In the genomic region with DNA sequence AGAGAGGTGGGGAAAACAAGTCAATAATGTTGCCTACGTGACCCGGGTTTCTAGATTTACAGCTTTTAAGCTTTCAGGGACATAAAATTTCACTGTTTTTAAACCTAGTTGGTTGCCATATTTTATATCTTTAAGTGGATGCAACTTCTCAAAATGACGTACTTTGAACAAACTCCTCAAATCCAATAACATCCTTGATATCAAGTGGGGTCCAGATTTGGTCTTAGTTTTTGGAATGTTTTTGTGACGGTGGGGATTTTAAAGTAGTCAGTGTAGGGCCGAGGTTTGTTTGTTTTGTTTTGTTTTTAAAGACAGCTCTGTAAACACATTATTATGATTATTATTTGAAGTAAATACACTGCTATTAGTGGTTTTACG, we compare ENCODE assay signal across 8 cellular contexts. TPM values are rescaled to one million over a fixed set of nuclear protein-coding genes. Genes with fewer than 3 reads are reported as not detected.
DNase-seq lines count a peak whose midpoint lies in the region; ATAC-seq, FAIRE-seq and TF ChIP-seq lines count a peak whose summit lies in the region.

No MANE protein-coding gene starts in this region.

- ATAC-seq in CD4-positive, alpha-beta T cell (ENCODE audit: poor library complexity): no peak

- FAIRE-seq in frontal cortex (lab: Jason Lieb, UNC): no peak

- H3K27me3 ChIP-seq in CD4-positive, alpha-beta T cell (ENCODE audit: control insufficient read depth, insufficient read depth, low read length): no peaks in the 10 kb centered on the region
- no peaks in the 10 kb centered on the region for H3K27me3 ChIP-seq in colonic mucosa
- H3K27me3 ChIP-seq in neuron (ENCODE audit: insufficient read depth, low read length): peaks cover 2% of the 10 kb centered on the region

- H3K27ac ChIP-seq in CD4-positive, alpha-beta T cell (ENCODE audit: low read depth, low read length): no peak overlapping the region
- peak overlapping the region; percentile 92 for H3K27ac ChIP-seq in colonic mucosa

- peak overlapping the region; percentile 82 for H2AFZ ChIP-seq in neuron (ENCODE audit: low read depth, low read length)

- H3K36me3 ChIP-seq in colonic mucosa (no peaks in the 10 kb centered on the region), neuron (ENCODE audit: insufficient read depth, low read length) (no peaks in the 10 kb centered on the region)

- DNase-seq in CD4-positive, alpha-beta T cell: no peak
- DNase-seq in LNCaP clone FGC (ENCODE audit: low read depth): no peak
- DNase-seq in colonic mucosa: no peak
- DNase-seq in Ammon's horn (ENCODE audit: low spot score): no peak
- no peak for DNase-seq in SHP77 treated with DMSO at 0.1 percent for 48 hours (lab: John Stamatoyannopoulos, UW)
- DNase-seq in frontal cortex (ENCODE audit: low spot score in 2 of 2): no peak
- DNase-seq in inferior parietal cortex (ENCODE audit: extremely low spot score): no peak

- H3K4me3 Mint-ChIP-seq in CD4-positive, alpha-beta T cell: peak overlapping the region; percentile 98

- TF ChIP-seq CTCF in CD4-positive, alpha-beta T cell (IDR thresholded peaks at IDR 0.05): no peak
- no peak for TF ChIP-seq CTCF in LNCaP clone FGC (IDR thresholded peaks at IDR 0.05; ENCODE audit: control insufficient read depth, extremely low read depth, insufficient read depth)
- no peak for TF ChIP-seq CTCF in colonic mucosa (IDR thresholded peaks at IDR 0.05)

- H3K27ac Mint-ChIP-seq in CD4-positive, alpha-beta T cell: peak overlapping the region; percentile 81

- POLR2A ChIA-PET in CD4-positive, alpha-beta T cell (lab: Charles Lee): interaction anchor here (1.0 to 4.0 kb wide), 5 partner anchors 8 to 548 kb away, joined by 3 to 108 read pairs (median 20); a partner anchor contains a TSS

- H3K4me1 ChIP-seq in colonic mucosa (no peaks in the 10 kb centered on the region), neuron (ENCODE audit: insufficient read depth, low read length) (peaks cover 20% of the 10 kb centered on the region)

- CTCF ChIA-PET in CD4-positive, alpha-beta T cell (lab: Charles Lee): interaction anchor here (0.7 to 4.8 kb wide), 3 partner anchors 11 to 41 kb away, joined by 4 to 23 read pairs (median 13); a partner anchor contains a TSS

- intact Hi-C loops in CD4-positive, alpha-beta T cell (cut with DNase I, micrococcal nuclease): loop anchor here (2.0 to 10.0 kb wide), 2 partner anchors 42 to 544 kb away; a partner anchor contains a TSS
- intact Hi-C loops in colonic mucosa (cut with DNase I): no loop called here

- H3K27me3 Mint-ChIP-seq in CD4-positive, alpha-beta T cell: no peaks in the 10 kb centered on the region

- H3K9me3 Mint-ChIP-seq in CD4-positive, alpha-beta T cell: no peaks in the 10 kb centered on the region

- peak overlapping the region; percentile 88 to 97 for H3K9ac ChIP-seq in colonic mucosa (ENCODE audit: low read depth in 2 of 2, low read length in 2 of 2)

- H3K9me3 ChIP-seq in CD4-positive, alpha-beta T cell (ENCODE audit: control insufficient read depth, low read length): no peaks in the 10 kb centered on the region
- no peaks in the 10 kb centered on the region for H3K9me3 ChIP-seq in colonic mucosa
- no peaks in the 10 kb centered on the region for H3K9me3 ChIP-seq in neuron (ENCODE audit: low read length)

- H3K4me3 ChIP-seq in LNCaP clone FGC (ENCODE audit: low read depth, low read length): peak overlapping the region; percentile 91
- peak overlapping the region; percentile 79 for H3K4me3 ChIP-seq in colonic mucosa
- H3K4me3 ChIP-seq in neuron (ENCODE audit: low read length): peak overlapping the region; percentile 63

- H3K4me1 Mint-ChIP-seq in CD4-positive, alpha-beta T cell (ENCODE audit: low read depth): peaks cover 26% of the 10 kb centered on the region

- peaks cover 20% of the 10 kb centered on the region for H3K36me3 Mint-ChIP-seq in CD4-positive, alpha-beta T cell (ENCODE audit: low read depth)

RNA-seq across cellular contexts. Expression of a gene that starts 0.5 kb away (rescaled TPM):
- total RNA-seq in CD4-positive, alpha-beta T cell: 1 to 10 TPM; 4.3 to 4.9 TPM
- 10 to 100 TPM in 1 of 2 donors, 1 to 10 TPM in 1; 8.1 to 21.4 TPM for total RNA-seq in colonic mucosa
- 6.1 TPM for total RNA-seq in frontal cortex

RNA-seq across cellular contexts. Expression of a gene that starts 10.4 kb away (rescaled TPM):
- total RNA-seq in CD4-positive, alpha-beta T cell: 10 to 100 TPM; 43.5 to 44.0 TPM
- total RNA-seq in colonic mucosa: 10 to 100 TPM; 60.3 to 66.7 TPM
- 47.3 TPM for total RNA-seq in frontal cortex
